ENCODE assay signal across 8 cellular contexts in the genomic region with DNA sequence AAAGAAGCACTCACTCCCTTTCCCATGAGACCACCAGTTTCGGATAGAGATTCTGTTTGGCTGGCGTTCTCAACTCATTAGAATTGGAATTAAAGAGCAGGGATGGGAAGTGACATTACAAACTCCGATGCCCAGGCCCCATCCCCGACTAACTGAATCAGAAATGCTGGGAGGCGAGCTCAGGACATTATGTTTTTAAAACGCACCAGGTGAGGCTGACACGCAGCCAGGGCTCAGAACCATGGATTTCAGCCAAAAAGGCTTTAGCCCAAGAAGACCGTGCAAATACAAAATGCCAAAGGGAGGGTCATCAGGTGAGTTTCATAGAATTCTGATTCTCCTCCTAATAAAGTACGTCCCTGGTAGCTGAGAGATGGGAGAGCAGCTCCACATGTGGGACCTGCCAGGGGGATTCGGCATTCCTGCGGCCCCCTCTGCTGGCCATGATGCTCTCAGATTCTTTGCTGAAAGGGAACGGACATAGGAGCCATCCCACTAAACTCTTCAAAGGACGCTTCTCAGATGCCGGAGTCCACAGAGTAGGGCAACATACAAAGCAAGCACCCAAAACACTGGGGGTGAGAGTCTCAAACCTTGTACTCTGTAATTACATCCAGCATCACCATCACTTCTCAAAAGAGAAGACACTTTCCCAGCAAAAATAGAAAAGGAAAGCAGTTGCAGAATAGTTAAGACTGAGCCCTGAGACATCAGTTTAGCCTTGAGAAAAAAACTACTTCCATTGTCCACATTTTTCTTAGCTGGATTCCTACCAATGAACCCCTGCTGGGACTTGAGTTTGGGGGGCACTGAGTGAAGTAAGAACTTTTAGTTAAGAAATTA.
A peak's percentile ranks its signal among the peaks of the same experiment; 100 is the strongest.
DNase-seq lines count a peak whose midpoint lies in the region; FAIRE-seq and TF ChIP-seq lines count a peak whose summit lies in the region.

No MANE protein-coding gene starts in this region.

- FAIRE-seq in GM12891 (lab: Jason Lieb, UNC): no peak

- no peak for TF ChIP-seq EP300 in esophagus muscularis mucosa (IDR thresholded peaks at IDR 0.05)

- intact Hi-C loops in esophagus muscularis mucosa (cut with DNase I): loop anchor here (5.0 kb wide), 1 partner anchor 509 kb away; no protein-coding TSS in a partner anchor
- intact Hi-C loops in thyroid gland (cut with DNase I): no loop called here

- no peaks in the 10 kb centered on the region for H3K4me1 ChIP-seq in OCI-LY3 (ENCODE audit: low read length)
- H3K4me1 ChIP-seq in esophagus muscularis mucosa: peaks cover 0 to 7% (median 3%) of the 10 kb centered on the region in 4 donors
- H3K4me1 ChIP-seq in thyroid gland: peaks cover 0 to 11% of the 10 kb centered on the region in 2 donors

- TF ChIP-seq POLR2A in esophagus muscularis mucosa (IDR thresholded peaks at IDR 0.05; ENCODE audit: low read depth) (no peak), thyroid gland (IDR thresholded peaks at IDR 0.05) (no peak), GM12891 (IDR thresholded peaks at IDR 0.05; ENCODE audit: low read depth, low read length) (no peak)

- no peaks in the 10 kb centered on the region for H4K20me1 ChIP-seq in OCI-LY3 (ENCODE audit: insufficient read depth, low read length)

- TF ChIP-seq CTCF in OCI-LY3 (IDR thresholded peaks at IDR 0.05; ENCODE audit: low read depth, low read length): peak; percentile 61
- TF ChIP-seq CTCF in esophagus muscularis mucosa (IDR thresholded peaks at IDR 0.05): peak; percentile 47 to 61 (median 48)
- peak in 3 of 6 experiments; percentile 42 to 43 (median 43) for TF ChIP-seq CTCF in thyroid gland (IDR thresholded peaks at IDR 0.05)

- 35% methylated on average over 14 of the region's 14 CpGs for WGBS in esophagus muscularis mucosa
- 24 to 32% methylated on average over 14 of the region's 14 CpGs for WGBS in thyroid gland, 2 donors

- H3K36me3 ChIP-seq in OCI-LY3 (replicated peaks; ENCODE audit: low read depth, low read length) (no peaks in the 10 kb centered on the region), esophagus muscularis mucosa (no peaks in the 10 kb centered on the region), thyroid gland (no peaks in the 10 kb centered on the region)

- H3K27ac ChIP-seq in OCI-LY3 (ENCODE audit: low read length) (no peak overlapping the region), esophagus muscularis mucosa (replicated peaks in 1 of 4) (no peak overlapping the region), thyroid gland (no peak overlapping the region)

- H3K9me3 ChIP-seq in OCI-LY3 (ENCODE audit: insufficient read depth, low read length): no peaks in the 10 kb centered on the region
- H3K9me3 ChIP-seq in esophagus muscularis mucosa: no peaks in the 10 kb centered on the region
- no peaks in the 10 kb centered on the region for H3K9me3 ChIP-seq in thyroid gland

- H2AFZ ChIP-seq in OCI-LY3 (ENCODE audit: low read depth, low read length): no peak overlapping the region

- no peak overlapping the region for H3K9ac ChIP-seq in OCI-LY3 (ENCODE audit: low read length)

- DNase-seq in SHP77 (lab: John Stamatoyannopoulos, UW) (peak; percentile 26 to 43), SHP77 treated with DMSO at 0.1 percent for 48 hours (lab: John Stamatoyannopoulos, UW) (no peak), esophagus muscularis mucosa (ENCODE audit: extremely low spot score) (no peak), thyroid gland (peak; percentile 59 to 65), GM12891 (ENCODE audit: insufficient read length, low spot score) (no peak), amniotic stem cell (lab: John Stamatoyannopoulos, UW) (no peak)
- DNase-seq in activated T-cell treated with anti-CD3 and anti-CD28 coated beads, Interleukin-2, amount 50 U/mL, for 1 hour: no peak

- H3K4me3 ChIP-seq in OCI-LY3 (ENCODE audit: low read length) (no peak overlapping the region), esophagus muscularis mucosa (no peak overlapping the region), thyroid gland (replicated peaks in 1 of 3) (no peak overlapping the region)

- no peaks in the 10 kb centered on the region for H3K79me2 ChIP-seq in OCI-LY3 (ENCODE audit: low read length)

- peaks cover 59% of the 10 kb centered on the region for H3K27me3 ChIP-seq in OCI-LY3 (ENCODE audit: low read depth, low read length)
- peaks cover 0 to 23% (median 0%) of the 10 kb centered on the region in 4 donors for H3K27me3 ChIP-seq in esophagus muscularis mucosa
- H3K27me3 ChIP-seq in thyroid gland: no peaks in the 10 kb centered on the region

- no peak overlapping the region for H3K4me2 ChIP-seq in OCI-LY3 (ENCODE audit: low read length)

TF ChIP-seq in GM12891, 5 proteins besides CTCF, POLR2A, EP300 and RAD21:
- TF ChIP-seq POU2F2 (IDR thresholded peaks at IDR 0.05; ENCODE audit: low read depth, low read length) (no peak), POLR2AphosphoS5 (IDR thresholded peaks at IDR 0.05; ENCODE audit: low read depth, low read length) (no peak), PAX5 (IDR thresholded peaks at IDR 0.05; ENCODE audit: insufficient read depth, low read length, severe bottlenecking) (no peak), SPI1 (IDR thresholded peaks at IDR 0.05; ENCODE audit: low read depth, low read length) (no peak), TAF1 (IDR thresholded peaks at IDR 0.05; ENCODE audit: low read depth, low read length) (no peak)

Comparison
In these comparisons a context has a peak if more than half of its experiments do, and no peak if none do; other contexts are left out.
1. DNase-seq: peak in SHP77 (2 of 2) and thyroid gland (2 of 2); none in SHP77 treated with DMSO at 0.1 percent for 48 hours (single experiment), esophagus muscularis mucosa (single experiment), GM12891 (single experiment), activated T-cell treated with anti-CD3 and anti-CD28 coated beads, Interleukin-2, amount 50 U/mL, for 1 hour (single experiment) and amniotic stem cell (single experiment).